Comparison of ENCODE assay signal across 28 cellular contexts in genomic region chr2:85380048-85380447, GRCh38. TPM values are rescaled to one million over a fixed set of nuclear protein-coding genes. Genes with fewer than 3 reads are reported as not detected.
"Had no signal": no experiment of that assay in that cellular context is flagged by ENCODE, and none has a peak within 500 bp of the region (broad histone marks: within the 10 kb centered on the region; RNA-seq: fewer than 3 reads in every experiment).

No MANE protein-coding gene starts in this region.

- H3K27me3 Mint-ChIP-seq: dendritic cell treated with granulocyte-macrophage colony-stimulating factor and Interleukin-4, amounts not matched to agents 40 ng/mL and 50 ng/mL, for 4 days; effector memory CD8-positive, alpha-beta T cell had no signal

- H3K4me3 ChIP-seq: colonic mucosa, esophagus squamous epithelium, gastrocnemius medialis, heart right ventricle, left lung, lower lobe of right lung had no signal

- FAIRE-seq: islet of Langerhans, keratinocyte had no signal

- H3K4me1 ChIP-seq: colonic mucosa, heart right ventricle, left lung, lower lobe of right lung had no signal

- H3K36me3 ChIP-seq: colonic mucosa had no signal

- H3K27ac Mint-ChIP-seq: dendritic cell treated with granulocyte-macrophage colony-stimulating factor and Interleukin-4, amounts not matched to agents 40 ng/mL and 50 ng/mL, for 4 days; effector memory CD8-positive, alpha-beta T cell had no signal

- H3K9me3 Mint-ChIP-seq: dendritic cell treated with granulocyte-macrophage colony-stimulating factor and Interleukin-4, amounts not matched to agents 40 ng/mL and 50 ng/mL, for 4 days; effector memory CD8-positive, alpha-beta T cell had no signal

- H3K27ac ChIP-seq: colonic mucosa, epithelial cell of prostate, esophagus squamous epithelium, heart right ventricle, left lung, lower lobe of right lung had no signal

- H3K27me3 ChIP-seq: colonic mucosa, esophagus squamous epithelium, gastrocnemius medialis, heart right ventricle, left lung had no signal

- ATAC-seq: effector memory CD8-positive, alpha-beta T cell; esophagus mucosa; gastrocnemius medialis; heart right ventricle; left cardiac atrium; left lung; left ventricle myocardium superior; lower lobe of right lung had no signal

- H3K4me3 Mint-ChIP-seq: dendritic cell treated with granulocyte-macrophage colony-stimulating factor and Interleukin-4, amounts not matched to agents 40 ng/mL and 50 ng/mL, for 4 days; effector memory CD8-positive, alpha-beta T cell had no signal

- DNase-seq: colonic mucosa; cortex of kidney; effector CD8-positive, alpha-beta T cell; effector memory CD8-positive, alpha-beta T cell; erythroblast; esophagus squamous epithelium; foreskin fibroblast; foreskin melanocyte; gastrocnemius medialis; glutamatergic neuron; head of caudate nucleus; heart right ventricle; hippocampal formation; left cardiac atrium; left lung; left ventricle myocardium superior; lower lobe of right lung; mesenchymal stem cell; midbrain had no signal

- H3K9me3 ChIP-seq: colonic mucosa, esophagus squamous epithelium, gastrocnemius medialis, lower lobe of right lung had no signal

RNA-seq across cellular contexts. Expression of gene SH2D6, which starts 38.5 kb away (rescaled TPM):
- total RNA-seq: glomerular endothelial cell, kidney epithelial cell, left ventricle myocardium superior, lower leg skin, lung microvascular endothelial cell had no signal
